In the genomic region with DNA sequence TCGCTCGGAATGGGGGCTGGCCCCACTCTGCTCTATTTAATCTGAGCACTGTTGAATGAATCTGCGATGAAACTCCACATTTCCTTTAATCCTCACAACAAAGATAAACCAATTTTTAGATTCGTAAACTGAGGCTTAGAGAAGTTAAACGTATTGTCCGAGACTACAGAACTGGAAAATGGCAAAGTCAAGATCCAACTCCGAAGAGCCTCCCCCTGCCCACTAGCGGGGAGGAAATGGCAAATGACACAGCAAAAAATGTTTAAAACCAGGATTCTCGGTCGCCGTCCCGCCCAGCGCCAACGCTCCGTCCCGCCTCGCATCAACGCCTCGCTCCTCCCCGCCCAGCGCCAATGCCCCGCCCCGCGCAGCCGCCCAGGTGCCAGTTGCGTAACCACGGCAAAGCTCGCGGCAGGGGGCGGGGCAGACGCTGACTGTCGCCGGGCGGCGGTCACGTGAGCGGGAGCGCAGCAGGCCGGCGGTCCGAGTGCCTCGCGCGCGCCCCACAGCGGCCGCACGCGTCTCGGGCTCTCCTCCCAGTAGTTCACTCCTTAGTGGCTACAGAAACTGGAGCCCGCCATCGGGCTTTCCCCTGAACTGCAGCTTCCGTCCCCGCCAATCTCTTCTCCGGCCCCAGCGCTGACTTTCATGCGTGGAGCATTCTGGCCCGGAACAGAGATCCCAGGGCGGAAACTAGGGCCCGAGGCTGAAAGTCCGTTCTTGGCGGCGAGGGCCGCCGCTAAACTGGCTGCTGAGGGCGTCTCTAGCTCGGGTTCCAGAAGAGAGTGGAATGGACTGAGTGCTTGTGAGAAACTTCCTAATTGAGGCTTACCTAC, we compare ENCODE assay signal across 8 cellular contexts. TPM values are rescaled to one million over a fixed set of nuclear protein-coding genes. Genes with fewer than 3 reads are reported as not detected.
DNase-seq lines count a peak whose midpoint lies in the region; ATAC-seq and TF ChIP-seq lines count a peak whose summit lies in the region.

No MANE protein-coding gene starts in this region.

- H3K27ac ChIP-seq in CD8-positive, alpha-beta memory T cell (ENCODE audit: low read depth, low read length) = peak overlapping the region; percentile 92
- H3K27ac ChIP-seq in dorsolateral prefrontal cortex = peak overlapping the region; percentile 85 to 100 (median 97)
- peak overlapping the region; percentile 94 for H3K27ac ChIP-seq in lower lobe of right lung

- peaks cover 0 to 3% of the 10 kb centered on the region in 2 donors for H3K27me3 Mint-ChIP-seq in CD8-positive, alpha-beta memory T cell
- no peaks in the 10 kb centered on the region for H3K27me3 Mint-ChIP-seq in activated CD4-positive, alpha-beta memory T cell treated with anti-CD3 and anti-CD28 coated beads for 36 hours

- no peaks in the 10 kb centered on the region for H3K9me3 ChIP-seq in CD8-positive, alpha-beta memory T cell (ENCODE audit: low read length)
- H3K9me3 ChIP-seq in lower lobe of right lung = no peaks in the 10 kb centered on the region

- ATAC-seq in GM19452 (IDR thresholded peaks at IDR 0.05; ENCODE audit: unreplicated experiment) (peak; percentile 95), HG03575 (IDR thresholded peaks at IDR 0.05; ENCODE audit: extremely low read depth, insufficient number of reproducible peaks, low FRiP score, unreplicated experiment) (peak; percentile 70), lower lobe of right lung (peak; percentile 98 to 100)

- peak overlapping the region; percentile 95 for H3K4me3 ChIP-seq in CD8-positive, alpha-beta memory T cell (ENCODE audit: low read length)
- peak overlapping the region; percentile 34 to 88 (median 65) for H3K4me3 ChIP-seq in dorsolateral prefrontal cortex
- peak overlapping the region; percentile 61 for H3K4me3 ChIP-seq in lower lobe of right lung

- H3K4me1 ChIP-seq in CD8-positive, alpha-beta memory T cell (ENCODE audit: insufficient read depth, low read length) = peaks cover 12% of the 10 kb centered on the region
- H3K4me1 ChIP-seq in lower lobe of right lung = peaks cover 32% of the 10 kb centered on the region

- intact Hi-C loops in activated CD4-positive, alpha-beta memory T cell treated with anti-CD3 and anti-CD28 coated beads for 36 hours (cut with micrococcal nuclease) = loop anchor here (1.0 kb wide), 7 partner anchors 13 to 138 kb away; a partner anchor contains a TSS
- intact Hi-C loops in dorsolateral prefrontal cortex (cut with DNase I) (loop anchor here (1.0 to 2.0 kb wide), 4 partner anchors 14 to 39 kb away; a partner anchor contains a TSS), lower lobe of right lung (cut with DNase I) (no loop called here)

- no peaks in the 10 kb centered on the region for H3K36me3 Mint-ChIP-seq in CD8-positive, alpha-beta memory T cell
- H3K36me3 Mint-ChIP-seq in activated CD4-positive, alpha-beta memory T cell treated with anti-CD3 and anti-CD28 coated beads for 36 hours = peaks cover 2% of the 10 kb centered on the region

- H3K4me1 Mint-ChIP-seq in CD8-positive, alpha-beta memory T cell = peaks cover 12 to 19% (median 12%) of the 10 kb centered on the region in 3 donors
- peaks cover 17% of the 10 kb centered on the region for H3K4me1 Mint-ChIP-seq in activated CD4-positive, alpha-beta memory T cell treated with anti-CD3 and anti-CD28 coated beads for 36 hours (ENCODE audit: low read depth)

- H3K9me3 Mint-ChIP-seq in CD8-positive, alpha-beta memory T cell = no peaks in the 10 kb centered on the region
- no peaks in the 10 kb centered on the region for H3K9me3 Mint-ChIP-seq in activated CD4-positive, alpha-beta memory T cell treated with anti-CD3 and anti-CD28 coated beads for 36 hours

- peak overlapping the region; percentile 89 to 98 (median 94) for H3K27ac Mint-ChIP-seq in CD8-positive, alpha-beta memory T cell
- H3K27ac Mint-ChIP-seq in activated CD4-positive, alpha-beta memory T cell treated with anti-CD3 and anti-CD28 coated beads for 36 hours = peak overlapping the region; percentile 97

- TF ChIP-seq CTCF in dorsolateral prefrontal cortex (IDR thresholded peaks at IDR 0.05 in 54 of 56, conservative IDR thresholded peaks at IDR 0.05 in 2 of 56; ENCODE audit: low read depth in 1 of 56, partially characterized antibody in 56 of 56) (peak; percentile 84 to 99 (median 98)), lower lobe of right lung (IDR thresholded peaks at IDR 0.05) (peak; percentile 91)

- H3K36me3 ChIP-seq in CD8-positive, alpha-beta memory T cell (ENCODE audit: insufficient read depth, low read length) = no peaks in the 10 kb centered on the region
- H3K36me3 ChIP-seq in lower lobe of right lung = no peaks in the 10 kb centered on the region

- H3K27me3 ChIP-seq in CD8-positive, alpha-beta memory T cell (ENCODE audit: insufficient read depth, low read length, poor library complexity, severe bottlenecking) = no peaks in the 10 kb centered on the region
- H3K27me3 ChIP-seq in dorsolateral prefrontal cortex (no peaks in the 10 kb centered on the region), lower lobe of right lung (ENCODE audit: low read depth) (no peaks in the 10 kb centered on the region)

- DNase-seq in CD8-positive, alpha-beta memory T cell = peak; percentile 97 to 100 (median 99)
- peak; percentile 98 for DNase-seq in NCI-H82 (lab: John Stamatoyannopoulos, UW)
- peak; percentile 99 for DNase-seq in activated CD4-positive, alpha-beta memory T cell treated with anti-CD3 and anti-CD28 coated beads for 36 hours
- peak; percentile 96 to 99 (median 98) for DNase-seq in dorsolateral prefrontal cortex
- DNase-seq in lower lobe of right lung = peak; percentile 99
- DNase-seq in stimulated activated CD4-positive, alpha-beta T cell treated with anti-CD3 and anti-CD28 coated beads, TNF-alpha, amount 100 ng/mL, for 1 hour (ENCODE audit: low read depth in 3 of 3, low spot score in 1 of 3) = peak; percentile 96 to 98 (median 98)

- POLR2A ChIA-PET in CD8-positive, alpha-beta memory T cell (lab: Charles Lee) = interaction anchor here (0.6 to 2.4 kb wide), 13 partner anchors 12 to 257 kb away, joined by 3 to 34 read pairs (median 5); a partner anchor contains a TSS
- POLR2A ChIA-PET in activated CD4-positive, alpha-beta memory T cell treated with anti-CD3 and anti-CD28 coated beads for 36 hours (lab: Charles Lee) = interaction anchor here (0.8 to 2.0 kb wide), 14 partner anchors 13 to 201 kb away, joined by 3 to 24 read pairs (median 5); a partner anchor contains a TSS

- H3K4me3 Mint-ChIP-seq in CD8-positive, alpha-beta memory T cell = peak overlapping the region; percentile 81 to 93 (median 84)
- H3K4me3 Mint-ChIP-seq in activated CD4-positive, alpha-beta memory T cell treated with anti-CD3 and anti-CD28 coated beads for 36 hours = peak overlapping the region; percentile 84

- CTCF ChIA-PET in CD8-positive, alpha-beta memory T cell (lab: Charles Lee) = interaction anchor here (0.6 to 2.4 kb wide), 39 partner anchors 9 to 358 kb away, joined by 3 to 135 read pairs (median 5); a partner anchor contains a TSS
- CTCF ChIA-PET in activated CD4-positive, alpha-beta memory T cell treated with anti-CD3 and anti-CD28 coated beads for 36 hours (lab: Charles Lee) = interaction anchor here (0.6 to 3.2 kb wide), 37 partner anchors 9 to 222 kb away, joined by 3 to 53 read pairs (median 5); a partner anchor contains a TSS

RNA-seq across cellular contexts. Expression of a gene that starts 13.6 kb away (rescaled TPM):
- total RNA-seq in CD8-positive, alpha-beta memory T cell = 1 to 10 TPM; 4.9 to 5.0 TPM
- polyA plus RNA-seq in CD8-positive, alpha-beta memory T cell = 5.0 TPM
- 1 to 10 TPM; 6.8 to 7.8 TPM for total RNA-seq in activated CD4-positive, alpha-beta memory T cell treated with anti-CD3 and anti-CD28 coated beads for 36 hours
- total RNA-seq in dorsolateral prefrontal cortex (10 to 100 TPM; 16.3 to 32.4 (median 22.4) TPM), lower lobe of right lung (26.6 TPM)

RNA-seq across cellular contexts. Expression of a gene that starts 17.9 kb away (rescaled TPM):
- 1 to 10 TPM; 7.7 to 8.1 TPM for total RNA-seq in CD8-positive, alpha-beta memory T cell
- polyA plus RNA-seq in CD8-positive, alpha-beta memory T cell = 11.4 TPM
- total RNA-seq in activated CD4-positive, alpha-beta memory T cell treated with anti-CD3 and anti-CD28 coated beads for 36 hours = 1 to 10 TPM; 3.8 to 4.7 TPM
- 10 to 100 TPM in 3 of 120 experiments, 1 to 10 TPM in 117; 1.8 to 12.4 (median 5.6) TPM for total RNA-seq in dorsolateral prefrontal cortex
- 25.5 TPM for total RNA-seq in lower lobe of right lung

RNA-seq across cellular contexts. Expression of a gene that starts 23.4 kb away (rescaled TPM):
- 100 to 1,000 TPM; 125 to 131 TPM for total RNA-seq in CD8-positive, alpha-beta memory T cell
- polyA plus RNA-seq in CD8-positive, alpha-beta memory T cell = 36.4 TPM
- 100 to 1,000 TPM; 185 to 193 TPM for total RNA-seq in activated CD4-positive, alpha-beta memory T cell treated with anti-CD3 and anti-CD28 coated beads for 36 hours
- total RNA-seq in dorsolateral prefrontal cortex (1,000 to 10,000 TPM in 14 of 120 experiments, 100 to 1,000 TPM in 106; 270 to 1,166 (median 848) TPM), lower lobe of right lung (41.9 TPM)

RNA-seq across cellular contexts. Expression of a gene that starts 23.7 kb away (rescaled TPM):
- 1,000 to 10,000 TPM; 1,331 to 1,374 TPM for total RNA-seq in CD8-positive, alpha-beta memory T cell
- 613 TPM for polyA plus RNA-seq in CD8-positive, alpha-beta memory T cell
- 1,000 to 10,000 TPM; 1,432 to 1,495 TPM for total RNA-seq in activated CD4-positive, alpha-beta memory T cell treated with anti-CD3 and anti-CD28 coated beads for 36 hours
- total RNA-seq in dorsolateral prefrontal cortex (100 to 1,000 TPM; 261 to 851 (median 575) TPM), lower lobe of right lung (278 TPM)

RNA-seq across cellular contexts. Expression of a gene that starts 36.8 kb away (rescaled TPM):
- 10 to 100 TPM; 54.8 to 60.4 TPM for total RNA-seq in CD8-positive, alpha-beta memory T cell
- 0.62 TPM for polyA plus RNA-seq in CD8-positive, alpha-beta memory T cell
- 10 to 100 TPM; 34.8 to 37.8 TPM for total RNA-seq in activated CD4-positive, alpha-beta memory T cell treated with anti-CD3 and anti-CD28 coated beads for 36 hours
- 100 to 1,000 TPM; 147 to 334 (median 199) TPM for total RNA-seq in dorsolateral prefrontal cortex
- 123 TPM for total RNA-seq in lower lobe of right lung

Comparison
In these comparisons a context has a peak if more than half of its experiments do, and no peak if none do; other contexts are left out.
1. Peak in every context shown above with its lines: DNase-seq, ATAC-seq, H3K4me3 ChIP-seq and H3K27ac ChIP-seq.